27 cellular contexts compared by ENCODE assay signal in genomic region chr14:68760771-68761170, GRCh38.
"Had no signal": no experiment of that assay in that cellular context is flagged by ENCODE, and none has a peak within 500 bp of the region (broad histone marks: within the 10 kb centered on the region; RNA-seq: fewer than 3 reads in every experiment).

No MANE protein-coding gene starts in this region.

- H3K36me3 Mint-ChIP-seq: naive B cell; natural killer cell treated with Interleukin-12 subunit alpha and Interleukin-12 subunit beta and Interleukin-15 and Interleukin-18, amount 100 ng/mL, for 72 hours; stimulated activated effector memory CD8-positive, alpha-beta T cell treated with anti-CD3 and anti-CD28 coated beads, Interleukin-12 subunit alpha, Interleukin-12 subunit beta, amount 100 ng/mL, for 72 hours had no signal

- H3K4me2 ChIP-seq: hepatocyte, neural progenitor cell had no signal

- H3K9me3 Mint-ChIP-seq: naive B cell; natural killer cell treated with Interleukin-12 subunit alpha and Interleukin-12 subunit beta and Interleukin-15 and Interleukin-18, amount 100 ng/mL, for 72 hours; stimulated activated effector memory CD8-positive, alpha-beta T cell treated with anti-CD3 and anti-CD28 coated beads, Interleukin-12 subunit alpha, Interleukin-12 subunit beta, amount 100 ng/mL, for 72 hours had no signal

- H3K9me3 ChIP-seq: gastroesophageal sphincter, heart left ventricle, left ventricle myocardium inferior, lower lobe of right lung, mucosa of descending colon, right lobe of liver, stomach, thyroid gland, vagina had no signal

- H3K4me3 ChIP-seq: coronary artery, dorsolateral prefrontal cortex, gastroesophageal sphincter, heart left ventricle, hepatocyte, left ventricle myocardium inferior, lower lobe of right lung, mucosa of descending colon, neural progenitor cell, right lobe of liver, stomach, thyroid gland, vagina had no signal

- H3K79me2 ChIP-seq: hepatocyte, parathyroid adenoma had no signal

- ATAC-seq: foreskin keratinocyte; gastroesophageal sphincter; heart left ventricle; left cardiac atrium; lower lobe of right lung; mucosa of descending colon; right lobe of liver; stimulated activated effector memory CD8-positive, alpha-beta T cell treated with anti-CD3 and anti-CD28 coated beads, Interleukin-12 subunit alpha, Interleukin-12 subunit beta, amount 100 ng/mL, for 72 hours had no signal

- H3K27me3 Mint-ChIP-seq: naive B cell; natural killer cell treated with Interleukin-12 subunit alpha and Interleukin-12 subunit beta and Interleukin-15 and Interleukin-18, amount 100 ng/mL, for 72 hours; progenitor cell of endocrine pancreas had no signal

- H3K9ac ChIP-seq: neural progenitor cell, parathyroid adenoma had no signal

- H3K27ac Mint-ChIP-seq: natural killer cell treated with Interleukin-12 subunit alpha and Interleukin-12 subunit beta and Interleukin-15 and Interleukin-18, amount 100 ng/mL, for 72 hours; neural progenitor cell; progenitor cell of endocrine pancreas had no signal

- H3K36me3 ChIP-seq: gastroesophageal sphincter, heart left ventricle, left ventricle myocardium inferior, lower lobe of right lung, neural progenitor cell, right lobe of liver, stomach, thyroid gland, vagina had no signal

- H3K27ac ChIP-seq: coronary artery, dorsolateral prefrontal cortex, epithelial cell of prostate, foreskin keratinocyte, gastroesophageal sphincter, hepatocyte, lower lobe of right lung, neural progenitor cell, parathyroid adenoma, right lobe of liver, stomach, thyroid gland, vagina had no signal

- H3K4me3 Mint-ChIP-seq: natural killer cell treated with Interleukin-12 subunit alpha and Interleukin-12 subunit beta and Interleukin-15 and Interleukin-18, amount 100 ng/mL, for 72 hours; neural progenitor cell; stimulated activated effector memory CD8-positive, alpha-beta T cell treated with anti-CD3 and anti-CD28 coated beads, Interleukin-12 subunit alpha, Interleukin-12 subunit beta, amount 100 ng/mL, for 72 hours had no signal

- FAIRE-seq: islet of Langerhans had no signal

- DNase-seq: dorsolateral prefrontal cortex; effector CD4-positive, alpha-beta T cell; foreskin keratinocyte; left cardiac atrium; left ventricle myocardium inferior; lower lobe of right lung; mucosa of descending colon; naive B cell; right lobe of liver; stimulated activated CD4-positive, alpha-beta T cell treated with anti-CD3 and anti-CD28 coated beads, Interleukin-2, amount 100 ng/mL, for 24 hours; stimulated activated CD4-positive, alpha-beta T cell treated with anti-CD3 and anti-CD28 coated beads, Interleukin-4, amount 100 ng/mL, for 24 hours; stimulated activated naive CD4-positive, alpha-beta T cell treated with Interleukin-2 at 50 U/mL for 16 hours; stomach; thyroid gland; trophoblast cell had no signal

- H2AFZ ChIP-seq: hepatocyte, neural progenitor cell, parathyroid adenoma had no signal

- H3K4me1 ChIP-seq: foreskin keratinocyte had no signal

- H3K27me3 ChIP-seq: foreskin keratinocyte, gastroesophageal sphincter, heart left ventricle, hepatocyte, neural progenitor cell, right lobe of liver, stomach, thyroid gland, vagina had no signal
